ENCODE assay signal across 13 cellular contexts in the genomic region with DNA sequence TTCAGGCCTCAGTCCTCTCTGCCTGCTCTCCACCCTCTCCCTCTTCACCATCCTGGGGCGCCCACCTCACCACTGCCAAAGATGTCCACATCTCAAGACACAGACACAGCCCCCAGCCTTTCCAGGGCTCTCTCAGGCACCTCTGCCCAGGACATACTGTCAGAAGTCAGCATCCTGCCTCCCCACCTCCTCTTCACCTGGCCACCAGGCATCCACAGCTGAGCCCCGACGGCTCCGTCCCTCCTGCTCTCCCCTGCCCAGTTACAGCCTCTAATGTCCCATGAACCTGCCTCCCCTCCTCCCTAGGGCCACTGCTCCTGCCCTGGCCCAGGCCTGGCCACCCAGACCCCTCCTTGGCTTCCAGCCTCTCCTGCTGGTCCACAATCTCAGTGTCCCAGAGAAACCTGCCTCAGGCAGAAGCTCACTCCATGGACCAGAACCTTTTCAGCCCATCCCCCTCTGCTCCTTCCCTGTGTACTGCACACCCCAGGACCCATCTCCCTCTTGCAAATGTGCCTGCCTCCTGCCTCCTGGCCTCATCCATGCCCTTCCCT. TPM values are rescaled to one million over a fixed set of nuclear protein-coding genes. Genes with fewer than 3 reads are reported as not detected.
DNase-seq lines count a peak whose midpoint lies in the region; ATAC-seq, FAIRE-seq and TF ChIP-seq lines count a peak whose summit lies in the region.
"Had no signal": no experiment of that assay in that cellular context is flagged by ENCODE, and none has a peak within 500 bp of the region (broad histone marks: within the 10 kb centered on the region; RNA-seq: fewer than 3 reads in every experiment).

No MANE protein-coding gene starts in this region.

- H3K27ac ChIP-seq in left ventricle myocardium inferior (replicated peaks) (peak overlapping the region; percentile 99), right atrium auricular region (peak overlapping the region in 1 of 2 donors; percentile 98), vagina (peak overlapping the region; percentile 98)

- TF ChIP-seq CTCF in left ventricle myocardium inferior (IDR thresholded peaks at IDR 0.05; ENCODE audit: borderline replicate concordance) (no peak), right atrium auricular region (IDR thresholded peaks at IDR 0.05) (no peak), vagina (IDR thresholded peaks at IDR 0.05) (no peak), D721Med (IDR thresholded peaks at IDR 0.05; ENCODE audit: insufficient read depth, missing control alignments) (no peak)

- no peak for TF ChIP-seq POLR2A in vagina (IDR thresholded peaks at IDR 0.05)

- POLR2A ChIA-PET in naive thymus-derived CD8-positive, alpha-beta T cell (lab: Charles Lee) = interaction anchor here (0.5 to 7.7 kb wide), 7 partner anchors 11 to 264 kb away, joined by 3 to 149 read pairs (median 5); a partner anchor contains a TSS

- DNase-seq in left ventricle myocardium inferior (no peak), right atrium auricular region (ENCODE audit: low spot score) (no peak), vagina (ENCODE audit: extremely low spot score in 2 of 2) (no peak), cerebellar cortex (ENCODE audit: low spot score) (no peak), D721Med (ENCODE audit: insufficient read length, low spot score) (no peak), Kasumi-1 (lab: John Stamatoyannopoulos, UW) (no peak)
- DNase-seq in activated naive CD8-positive, alpha-beta T cell treated with anti-CD3 and anti-CD28 coated beads, Interleukin-2, amount 50 U/mL, for 24 hours = no peak
- no peak for DNase-seq in naive thymus-derived CD8-positive, alpha-beta T cell
- DNase-seq: activated gamma-delta T cell treated with Interleukin-2 at 50 U/mL for 16 hours, KBM-7 had no signal

- H3K36me3 ChIP-seq in left ventricle myocardium inferior = peaks cover 35% of the 10 kb centered on the region
- peaks cover 14% of the 10 kb centered on the region for H3K36me3 ChIP-seq in right atrium auricular region
- peaks cover 0 to 26% of the 10 kb centered on the region in 2 donors for H3K36me3 ChIP-seq in vagina

- H3K9me3 ChIP-seq in left ventricle myocardium inferior (replicated peaks) (no peaks in the 10 kb centered on the region), right atrium auricular region (no peaks in the 10 kb centered on the region), vagina (no peaks in the 10 kb centered on the region)

- FAIRE-seq in D721Med (lab: Jason Lieb, UNC) = no peak
- FAIRE-seq: GM12878, kidney had no signal

- H3K4me3 ChIP-seq in left ventricle myocardium inferior (no peak overlapping the region), right atrium auricular region (no peak overlapping the region), vagina (no peak overlapping the region)
- H3K4me3 ChIP-seq: GM12878, smooth muscle cell had no signal

- H3K9me3 Mint-ChIP-seq in activated naive CD8-positive, alpha-beta T cell treated with anti-CD3 and anti-CD28 coated beads, Interleukin-2, amount 50 U/mL, for 24 hours = no peaks in the 10 kb centered on the region
- H3K9me3 Mint-ChIP-seq in naive thymus-derived CD8-positive, alpha-beta T cell = no peaks in the 10 kb centered on the region

- no peaks in the 10 kb centered on the region for H3K27me3 Mint-ChIP-seq in activated naive CD8-positive, alpha-beta T cell treated with anti-CD3 and anti-CD28 coated beads, Interleukin-2, amount 50 U/mL, for 24 hours
- no peaks in the 10 kb centered on the region for H3K27me3 Mint-ChIP-seq in naive thymus-derived CD8-positive, alpha-beta T cell

- H3K4me1 Mint-ChIP-seq in activated naive CD8-positive, alpha-beta T cell treated with anti-CD3 and anti-CD28 coated beads, Interleukin-2, amount 50 U/mL, for 24 hours = peaks cover 65% of the 10 kb centered on the region
- peaks cover 43 to 70% (median 68%) of the 10 kb centered on the region in 4 donors for H3K4me1 Mint-ChIP-seq in naive thymus-derived CD8-positive, alpha-beta T cell

- H3K27me3 ChIP-seq in left ventricle myocardium inferior (ENCODE audit: low read depth) = no peaks in the 10 kb centered on the region
- no peaks in the 10 kb centered on the region for H3K27me3 ChIP-seq in right atrium auricular region
- no peaks in the 10 kb centered on the region for H3K27me3 ChIP-seq in vagina

- ATAC-seq in activated naive CD8-positive, alpha-beta T cell treated with anti-CD3 and anti-CD28 coated beads, Interleukin-2, amount 50 U/mL, for 24 hours = no peak
- ATAC-seq in naive thymus-derived CD8-positive, alpha-beta T cell = no peak
- ATAC-seq: GM12878 had no signal

- peak overlapping the region; percentile 9 for H3K4me3 Mint-ChIP-seq in activated naive CD8-positive, alpha-beta T cell treated with anti-CD3 and anti-CD28 coated beads, Interleukin-2, amount 50 U/mL, for 24 hours
- H3K4me3 Mint-ChIP-seq in naive thymus-derived CD8-positive, alpha-beta T cell = peak overlapping the region; percentile 64 to 95 (median 90)

- peaks cover under 1% of the 10 kb centered on the region for H3K36me3 Mint-ChIP-seq in activated naive CD8-positive, alpha-beta T cell treated with anti-CD3 and anti-CD28 coated beads, Interleukin-2, amount 50 U/mL, for 24 hours (ENCODE audit: low read depth)
- H3K36me3 Mint-ChIP-seq in naive thymus-derived CD8-positive, alpha-beta T cell = peaks cover 0 to 25% (median 11%) of the 10 kb centered on the region in 3 donors

- intact Hi-C loops in left ventricle myocardium inferior (cut with micrococcal nuclease) (no loop called here), vagina (cut with DNase I) (no loop called here)

- H3K4me1 ChIP-seq in left ventricle myocardium inferior (peaks cover 77% of the 10 kb centered on the region), right atrium auricular region (peaks cover 0 to 55% of the 10 kb centered on the region in 2 donors), vagina (peaks cover 63% of the 10 kb centered on the region)

- peak overlapping the region; percentile 59 for H3K27ac Mint-ChIP-seq in activated naive CD8-positive, alpha-beta T cell treated with anti-CD3 and anti-CD28 coated beads, Interleukin-2, amount 50 U/mL, for 24 hours
- H3K27ac Mint-ChIP-seq in naive thymus-derived CD8-positive, alpha-beta T cell = peak overlapping the region; percentile 88 to 96 (median 93)

RNA-seq across cellular contexts. Expression of a gene that starts 3.2 kb away (rescaled TPM):
- 80.3 TPM for total RNA-seq in left ventricle myocardium inferior
- 100 to 1,000 TPM; 114 to 161 TPM for total RNA-seq in right atrium auricular region
- total RNA-seq in naive thymus-derived CD8-positive, alpha-beta T cell = 100 to 1,000 TPM; 258 to 261 TPM
- polyA plus RNA-seq in naive thymus-derived CD8-positive, alpha-beta T cell = 10 to 100 TPM in 2 of 3 donors, 1 to 10 TPM in 1; 7.3 to 35.0 (median 18.9) TPM
- 246 TPM for total RNA-seq in vagina

RNA-seq across cellular contexts. Expression of a gene that starts 15.4 kb away (rescaled TPM):
- total RNA-seq in left ventricle myocardium inferior (21.1 TPM), right atrium auricular region (10 to 100 TPM; 36.1 to 50.6 TPM), vagina (68.5 TPM)
- 10 to 100 TPM; 31.5 to 32.7 TPM for total RNA-seq in naive thymus-derived CD8-positive, alpha-beta T cell
- polyA plus RNA-seq in naive thymus-derived CD8-positive, alpha-beta T cell = 10 to 100 TPM; 62.9 to 86.3 (median 80.1) TPM

RNA-seq across cellular contexts. Expression of a gene that starts 17.4 kb away (rescaled TPM):
- 40.9 TPM for total RNA-seq in left ventricle myocardium inferior
- total RNA-seq in right atrium auricular region = 10 to 100 TPM; 25.7 to 51.0 TPM
- total RNA-seq in naive thymus-derived CD8-positive, alpha-beta T cell = 10 to 100 TPM; 39.3 to 42.1 TPM
- polyA plus RNA-seq in naive thymus-derived CD8-positive, alpha-beta T cell = 100 to 1,000 TPM in 2 of 3 donors, 10 to 100 TPM in 1; 70.9 to 122 (median 101) TPM
- total RNA-seq in vagina = 62.4 TPM

RNA-seq across cellular contexts. Expression of a gene that starts 20.9 kb away (rescaled TPM):
- total RNA-seq in left ventricle myocardium inferior = 69.5 TPM
- total RNA-seq in right atrium auricular region = 10 to 100 TPM; 20.5 to 85.3 TPM
- total RNA-seq in naive thymus-derived CD8-positive, alpha-beta T cell = 100 to 1,000 TPM; 101 to 108 TPM
- polyA plus RNA-seq in naive thymus-derived CD8-positive, alpha-beta T cell = 10 to 100 TPM; 10.8 to 19.8 (median 11.5) TPM
- 123 TPM for total RNA-seq in vagina

RNA-seq across cellular contexts. Expression of a gene that starts 30.0 kb away (rescaled TPM):
- total RNA-seq in left ventricle myocardium inferior (60.2 TPM), right atrium auricular region (10 to 100 TPM; 71.8 to 89.7 TPM), vagina (77.3 TPM)
- total RNA-seq in naive thymus-derived CD8-positive, alpha-beta T cell = 10 to 100 TPM; 69.0 to 70.6 TPM
- polyA plus RNA-seq in naive thymus-derived CD8-positive, alpha-beta T cell = 10 to 100 TPM; 23.2 to 41.5 (median 33.5) TPM
